In genomic region chr20:47607208-47607613, GRCh38 we compare ENCODE assay signal across 1 cellular context.
TF ChIP-seq lines count a peak whose summit lies in the region.

No MANE protein-coding gene starts in this region.

TF ChIP-seq in IMR-90, 13 proteins besides CTCF, POLR2A, EP300 and RAD21 (continued from another document):
- TF ChIP-seq, protein P1, sequence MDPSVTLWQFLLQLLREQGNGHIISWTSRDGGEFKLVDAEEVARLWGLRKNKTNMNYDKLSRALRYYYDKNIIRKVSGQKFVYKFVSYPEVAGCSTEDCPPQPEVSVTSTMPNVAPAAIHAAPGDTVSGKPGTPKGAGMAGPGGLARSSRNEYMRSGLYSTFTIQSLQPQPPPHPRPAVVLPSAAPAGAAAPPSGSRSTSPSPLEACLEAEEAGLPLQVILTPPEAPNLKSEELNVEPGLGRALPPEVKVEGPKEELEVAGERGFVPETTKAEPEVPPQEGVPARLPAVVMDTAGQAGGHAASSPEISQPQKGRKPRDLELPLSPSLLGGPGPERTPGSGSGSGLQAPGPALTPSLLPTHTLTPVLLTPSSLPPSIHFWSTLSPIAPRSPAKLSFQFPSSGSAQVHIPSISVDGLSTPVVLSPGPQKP (IDR thresholded peaks at IDR 0.05; ENCODE audit: borderline replicate concordance, low read depth, low read length), result no peak
- no peak for TF ChIP-seq RCOR1 (IDR thresholded peaks at IDR 0.05; ENCODE audit: insufficient replicate concordance, low read length)
- TF ChIP-seq CEBPB (IDR thresholded peaks at IDR 0.05; ENCODE audit: low read depth, low read length), result no peak
- TF ChIP-seq MAFK (IDR thresholded peaks at IDR 0.05; ENCODE audit: low read depth, low read length), result no peak
- no peak for TF ChIP-seq MXI1 (IDR thresholded peaks at IDR 0.05; ENCODE audit: borderline replicate concordance, low read depth, low read length)
- no peak for TF ChIP-seq RFX5 (IDR thresholded peaks at IDR 0.05; ENCODE audit: low read depth, low read length)
- no peak for TF ChIP-seq CHD1 (IDR thresholded peaks at IDR 0.05; ENCODE audit: low read depth, low read length)
- TF ChIP-seq BHLHE40 (IDR thresholded peaks at IDR 0.05; ENCODE audit: low read depth, low read length), result no peak
- TF ChIP-seq SMC3 (IDR thresholded peaks at IDR 0.05; ENCODE audit: low read depth, low read length), result no peak
- no peak for TF ChIP-seq NFE2L2 (IDR thresholded peaks at IDR 0.05; ENCODE audit: low read depth, low read length)
TF ChIP-seq in IMR-90: peak in this region for 0.
